ENCODE assay signal across 26 cellular contexts in genomic region chr4:660401-660800, GRCh38. TPM values are rescaled to one million over a fixed set of nuclear protein-coding genes. Genes with fewer than 3 reads are reported as not detected.
DNase-seq lines count a peak whose midpoint lies in the region; ATAC-seq and TF ChIP-seq lines count a peak whose summit lies in the region.
"Had no signal": no experiment of that assay in that cellular context is flagged by ENCODE, and none has a peak within 500 bp of the region (broad histone marks: within the 10 kb centered on the region; RNA-seq: fewer than 3 reads in every experiment).

No MANE protein-coding gene starts in this region.

- no peaks in the 10 kb centered on the region for H3K36me3 Mint-ChIP-seq in chondrocyte (ENCODE audit: low read depth)
- H3K36me3 Mint-ChIP-seq in nephron progenitor cell (ENCODE audit: low read depth), result peaks cover 21% of the 10 kb centered on the region

- POLR2A ChIA-PET in RWPE1 (lab: Yijun Ruan, JAX; ENCODE audit: low non-redundant PET), result no interaction called here

- CTCF ChIA-PET in RWPE1 (lab: Yijun Ruan, JAX), result no interaction called here

- TF ChIP-seq CTCF in chondrocyte (IDR thresholded peaks at IDR 0.05) (no peak), nephron progenitor cell (IDR thresholded peaks at IDR 0.05) (no peak), RWPE1 (conservative IDR thresholded peaks at IDR 0.05; ENCODE audit: low read depth) (no peak)

- no peaks in the 10 kb centered on the region for H3K27me3 Mint-ChIP-seq in chondrocyte (ENCODE audit: low read depth)
- H3K27me3 Mint-ChIP-seq in nephron progenitor cell (ENCODE audit: low read depth, poor library complexity), result peaks cover 8% of the 10 kb centered on the region

- peak; percentile 47 for DNase-seq in Right ventricle myocardium inferior (ENCODE audit: missing footprints)
- no peak for DNase-seq in cardiac septum (ENCODE audit: low spot score)
- peak; percentile 74 for DNase-seq in chondrocyte (ENCODE audit: low spot score)
- no peak for DNase-seq in nephron progenitor cell
- no peak for DNase-seq in RWPE1 (ENCODE audit: low spot score)
- no peak for DNase-seq in NCI-H774 (lab: John Stamatoyannopoulos, UW)
- DNase-seq in NCI-H128 (lab: John Stamatoyannopoulos, UW; ENCODE audit: unreplicated experiment), result no peak
- DNase-seq: AML-193, Caco-2, DMS79, EL, GDM1, NCI-H1048, NCI-H1417 treated with DMSO at 0.1 percent for 48 hours, NCI-H1694 treated with DMSO at 0.1 percent for 48 hours, NCI-H2081, NCI-H2227 treated with DMSO at 0.1 percent for 48 hours, NCI-H526 treated with DMSO at 0.1 percent for 48 hours, RPMI8226, SIG-M5 had no signal

- H3K4me3 Mint-ChIP-seq in chondrocyte (ENCODE audit: unreplicated experiment) (no peak overlapping the region), nephron progenitor cell (peak overlapping the region; percentile 7)

- no peak overlapping the region for H3K27ac Mint-ChIP-seq in chondrocyte (ENCODE audit: unreplicated experiment)
- H3K27ac Mint-ChIP-seq in nephron progenitor cell, result no peak overlapping the region

- intact Hi-C loops in Right ventricle myocardium inferior (cut with DNase I), result no loop called here
- intact Hi-C loops in cardiac septum (cut with DNase I), result no loop called here

- no peaks in the 10 kb centered on the region for H3K9me3 Mint-ChIP-seq in chondrocyte (ENCODE audit: low read depth)
- no peaks in the 10 kb centered on the region for H3K9me3 Mint-ChIP-seq in nephron progenitor cell

- no peak overlapping the region for H3K27ac ChIP-seq in RWPE1
- H3K27ac ChIP-seq: A549; BLaER1 treated with 17β-estradiol and CSF1 and Interleukin-3, amounts not matched to agents 10 nM and 100 nM; HL-60; SK-N-MC had no signal

- no peak for ATAC-seq in Right ventricle myocardium inferior
- ATAC-seq: A549, HCT116 had no signal

- H3K4me1 Mint-ChIP-seq in chondrocyte (ENCODE audit: low read depth), result peaks cover 2% of the 10 kb centered on the region
- peaks cover 24% of the 10 kb centered on the region for H3K4me1 Mint-ChIP-seq in nephron progenitor cell

RNA-seq across cellular contexts. Expression of gene ATP5ME, which starts 13.7 kb away (rescaled TPM):
- total RNA-seq in Right ventricle myocardium inferior, result 1,162 TPM
- total RNA-seq in cardiac septum, result 734 TPM
- 240 to 279 TPM (median 256 TPM) in 3 replicates for total RNA-seq in chondrocyte

RNA-seq across cellular contexts. Expression of gene MYL5, which starts 13.9 kb away (rescaled TPM):
- total RNA-seq in Right ventricle myocardium inferior (3.9 TPM), cardiac septum (6.5 TPM), chondrocyte (22.8 to 26.5 TPM (median 25.6 TPM) in 3 replicates)

RNA-seq across cellular contexts. Expression of gene SLC49A3, which starts 28.6 kb away (rescaled TPM):
- 17.3 TPM for total RNA-seq in Right ventricle myocardium inferior
- 12.1 TPM for total RNA-seq in cardiac septum
- 0.85 to 1.3 TPM (median 0.89 TPM) in 3 replicates for total RNA-seq in chondrocyte
- total RNA-seq: NCI-H460 had no signal

RNA-seq across cellular contexts. Expression of gene PDE6B, which starts 35.0 kb away (rescaled TPM):
- total RNA-seq in Right ventricle myocardium inferior, result 1.7 TPM
- 4.8 TPM for total RNA-seq in cardiac septum
- total RNA-seq in chondrocyte, result 0.46 to 2.3 TPM (median 2.3 TPM) in 3 replicates
- total RNA-seq: Caco-2, NCI-H460 had no signal

RNA-seq across cellular contexts. Expression of gene PCGF3, which starts 45.2 kb away (rescaled TPM):
- total RNA-seq in Right ventricle myocardium inferior, result 21.7 TPM
- 24.3 TPM for total RNA-seq in cardiac septum
- total RNA-seq in chondrocyte, result 54.1 to 60.8 TPM (median 55.4 TPM) in 3 replicates

Comparison
In these comparisons a context has a peak if more than half of its experiments do, and no peak if none do; other contexts are left out.
1. DNase-seq: peak in Right ventricle myocardium inferior (single experiment) and chondrocyte (single experiment); none in cardiac septum (single experiment), nephron progenitor cell (single experiment), RWPE1 (single experiment), NCI-H774 (single experiment) and NCI-H128 (single experiment).